ENCODE assay signal across 11 cellular contexts in genomic region chr12:107127482-107128185, GRCh38. TPM values are rescaled to one million over a fixed set of nuclear protein-coding genes. Genes with fewer than 3 reads are reported as not detected.
DNase-seq lines count a peak whose midpoint lies in the region; ATAC-seq and TF ChIP-seq lines count a peak whose summit lies in the region.
"Had no signal": no experiment of that assay in that cellular context is flagged by ENCODE, and none has a peak within 500 bp of the region (broad histone marks: within the 10 kb centered on the region; RNA-seq: fewer than 3 reads in every experiment).

No MANE protein-coding gene starts in this region.

- H3K9ac ChIP-seq in neural progenitor cell, result no peak overlapping the region

- H3K36me3 Mint-ChIP-seq in GM23338 (ENCODE audit: low read depth), result peaks cover 4% of the 10 kb centered on the region; the same call in 1 of the 3 replicates
- H3K36me3 Mint-ChIP-seq in neural progenitor cell, result no peaks in the 10 kb centered on the region

- H3F3A ChIP-seq in GM23338 (replicated peaks; ENCODE audit: low read depth) (no peaks in the 10 kb centered on the region), PC-9 (ENCODE audit: insufficient read depth, low read depth) (no peaks in the 10 kb centered on the region), neural progenitor cell (ENCODE audit: low read depth) (no peaks in the 10 kb centered on the region)

- peaks cover 27% of the 10 kb centered on the region; the same call in 2 of the 3 replicates for H3K4me1 Mint-ChIP-seq in GM23338
- H3K4me1 Mint-ChIP-seq in neural progenitor cell, result peaks cover 40% of the 10 kb centered on the region
- H3K4me1 Mint-ChIP-seq: B cell had no signal

- H3K9me2 ChIP-seq in GM23338 (ENCODE audit: insufficient read depth), result no peaks in the 10 kb centered on the region
- 0 out of 2 replicates have a peak, but pooled peaks cover 3% of the 10 kb centered on the region for H3K9me2 ChIP-seq in PC-9 (ENCODE audit: insufficient read depth)

- no peak overlapping the region for H3K27ac ChIP-seq in GM23338 (ENCODE audit: low read depth)
- H3K27ac ChIP-seq in PC-9, result no peak overlapping the region
- H3K27ac ChIP-seq in neural progenitor cell, result no peak overlapping the region

- DNase-seq in NCI-H1092 treated with DMSO at 0.1 percent for 48 hours (lab: John Stamatoyannopoulos, UW) (peak; percentile 9), NCI-H1092 (lab: John Stamatoyannopoulos, UW) (no peak), GM23338 (ENCODE audit: low spot score) (peak; percentile 31), PC-9 (no peak), neural progenitor cell (ENCODE audit: low spot score) (peak; percentile 60), NCI-H345 treated with DMSO at 0.1 percent for 48 hours (lab: John Stamatoyannopoulos, UW; ENCODE audit: unreplicated experiment) (no peak)
- DNase-seq in activated CD4-positive, alpha-beta T cell treated with anti-CD3 and anti-CD28 coated beads, Interleukin-2, amount 50 U/mL, for 1 hour, result no peak
- DNase-seq: MM.1S, T-helper 1 cell had no signal

- H3K9me3 Mint-ChIP-seq in GM23338, result peaks cover 3% of the 10 kb centered on the region; the same call in 2 of the 3 replicates
- H3K9me3 Mint-ChIP-seq in neural progenitor cell, result no peaks in the 10 kb centered on the region

- ATAC-seq in GM23338 (peak; percentile 61), HG03520 (IDR thresholded peaks at IDR 0.05; ENCODE audit: unreplicated experiment) (no peak)

- no peak overlapping the region for H3K4me3 Mint-ChIP-seq in GM23338
- no peak overlapping the region for H3K4me3 Mint-ChIP-seq in neural progenitor cell
- H3K4me3 Mint-ChIP-seq: B cell had no signal

- H3K4me2 ChIP-seq in GM23338 (no peak overlapping the region), PC-9 (no peak overlapping the region), neural progenitor cell (peak overlapping the region; percentile 61)

- H3K79me2 ChIP-seq in GM23338 (replicated peaks; ENCODE audit: insufficient read depth) (no peaks in the 10 kb centered on the region), PC-9 (ENCODE audit: low read depth) (no peaks in the 10 kb centered on the region), neural progenitor cell (ENCODE audit: low read depth) (no peaks in the 10 kb centered on the region)

- H3K36me3 ChIP-seq in GM23338 (ENCODE audit: insufficient read depth), result no peaks in the 10 kb centered on the region
- no peaks in the 10 kb centered on the region for H3K36me3 ChIP-seq in PC-9 (ENCODE audit: low read depth)
- H3K36me3 ChIP-seq in neural progenitor cell, result no peaks in the 10 kb centered on the region

- TF ChIP-seq CTCF in GM23338 (conservative IDR thresholded peaks at IDR 0.05; ENCODE audit: low read depth in 2 of 2) (no peak), PC-9 (conservative IDR thresholded peaks at IDR 0.05) (no peak), neural progenitor cell (IDR thresholded peaks at IDR 0.05) (no peak)

- H2AFZ ChIP-seq in GM23338 (no peak overlapping the region), PC-9 (0 out of 2 replicates have a peak overlapping the region, but pooled peaks have one; percentile 24), neural progenitor cell (replicated peaks) (peak overlapping the region; percentile 50)

- intact Hi-C loops in PC-9 (cut with micrococcal nuclease; ENCODE audit: unreplicated experiment), result loop anchor here (2.0 kb wide), 1 partner anchor 757 kb away; no protein-coding TSS in a partner anchor

- no peaks in the 10 kb centered on the region for H3K9me3 ChIP-seq in PC-9 (ENCODE audit: insufficient read depth, low read depth)
- H3K9me3 ChIP-seq in neural progenitor cell (ENCODE audit: low read depth), result no peaks in the 10 kb centered on the region

- BruUV-seq in PC-9 (replicated peaks; lab: Mats Ljungman, UMichigan), result no TSS peak

- H3K27ac Mint-ChIP-seq in GM23338 (no peak overlapping the region), neural progenitor cell (no peak overlapping the region)
- H3K27ac Mint-ChIP-seq: B cell had no signal

- no peaks in the 10 kb centered on the region for H3K27me3 Mint-ChIP-seq in GM23338 (ENCODE audit: insufficient read depth, low read depth, poor library complexity)
- peaks cover 12% of the 10 kb centered on the region for H3K27me3 Mint-ChIP-seq in neural progenitor cell (ENCODE audit: insufficient read depth, low read depth)

- POLR2A ChIA-PET in PC-9 (lab: Charles Lee; ENCODE audit: unreplicated experiment), result no interaction called here

- H3K27me3 ChIP-seq in GM23338 (ENCODE audit: insufficient read depth) (no peaks in the 10 kb centered on the region), PC-9 (ENCODE audit: insufficient read depth, low read depth) (no peaks in the 10 kb centered on the region), neural progenitor cell (no peaks in the 10 kb centered on the region)

- no peaks in the 10 kb centered on the region for H4K20me1 ChIP-seq in GM23338 (replicated peaks; ENCODE audit: insufficient read depth)
- H4K20me1 ChIP-seq in PC-9 (ENCODE audit: insufficient read depth), result no peaks in the 10 kb centered on the region
- H4K20me1 ChIP-seq in neural progenitor cell (ENCODE audit: low read depth), result no peaks in the 10 kb centered on the region

- peaks cover 12% of the 10 kb centered on the region for H3K4me1 ChIP-seq in GM23338 (ENCODE audit: insufficient read depth)
- no peaks in the 10 kb centered on the region; the same call in 1 of the 2 replicates for H3K4me1 ChIP-seq in PC-9 (replicated peaks; ENCODE audit: insufficient read depth)
- H3K4me1 ChIP-seq in neural progenitor cell, result peaks cover 18% of the 10 kb centered on the region

- CTCF ChIA-PET in PC-9 (lab: Charles Lee), result interaction anchor here (0.6 kb wide), 1 partner anchor 484 kb away, joined by 3 read pairs; no protein-coding TSS in a partner anchor

- H3K4me3 ChIP-seq in GM23338, result no peak overlapping the region
- H3K4me3 ChIP-seq in PC-9, result no peak overlapping the region
- H3K4me3 ChIP-seq in neural progenitor cell, result no peak overlapping the region

TF ChIP-seq in GM23338, 12 proteins besides CTCF, POLR2A, EP300 and RAD21 (continues in another document):
- TF ChIP-seq CREB1 (CRISPR knock-in tag; IDR thresholded peaks at IDR 0.05; ENCODE audit: low read depth) (no peak), NANOG (IDR thresholded peaks at IDR 0.05; ENCODE audit: borderline replicate concordance) (no peak), ZNF462 (CRISPR knock-in tag; IDR thresholded peaks at IDR 0.05) (no peak)

RNA-seq across cellular contexts. Expression of gene CRY1, which starts 34.3 kb away (rescaled TPM):
- 25.4 and 28.2 TPM in 2 replicates for total RNA-seq in GM23338 (2014; rRNA removed; shearing (Covaris generic))
- 27.7 and 28.5 TPM in 2 replicates for polyA plus RNA-seq in GM23338 (2016; fragmentation: Nextera tagmentation; extraction: Ambion mirVana)
- total RNA-seq in PC-9 (2021) (15.7 and 18.1 TPM in 2 replicates), neural progenitor cell (ENCODE audit: low replicate concordance) (36.7 and 51.3 TPM in 2 replicates)

Comparison
In these comparisons a context has a peak if more than half of its experiments do, and no peak if none do; other contexts are left out.
1. DNase-seq: peak in NCI-H1092 treated with DMSO at 0.1 percent for 48 hours (single experiment), GM23338 (single experiment) and neural progenitor cell (single experiment); none in NCI-H1092 (single experiment), PC-9 (0 of 2), NCI-H345 treated with DMSO at 0.1 percent for 48 hours (single experiment) and activated CD4-positive, alpha-beta T cell treated with anti-CD3 and anti-CD28 coated beads, Interleukin-2, amount 50 U/mL, for 1 hour (single experiment).